ENCODE assay signal across 8 cellular contexts in genomic region chr11:45803981-45804805, GRCh38. TPM values are rescaled to one million over a fixed set of nuclear protein-coding genes. Genes with fewer than 3 reads are reported as not detected.
DNase-seq lines count a peak whose midpoint lies in the region; ATAC-seq and TF ChIP-seq lines count a peak whose summit lies in the region.

No MANE protein-coding gene starts in this region.

- intact Hi-C loops in natural killer cell (cut with micrococcal nuclease), result no loop called here

- H3K36me3 Mint-ChIP-seq in natural killer cell, result no peaks in the 10 kb centered on the region

- DNase-seq in NCI-H1417 (lab: John Stamatoyannopoulos, UW), result peak; percentile 35 to 55 (median 53)
- DNase-seq in NCI-H1417 treated with DMSO at 0.1 percent for 48 hours (lab: John Stamatoyannopoulos, UW), result no peak
- DNase-seq in activated T-helper 9 cell treated with anti-CD3 and anti-CD28 coated beads, Interleukin-2, amount 50 U/mL, for 16 hours (ENCODE audit: low read depth), result peak; percentile 54
- peak; percentile 38 for DNase-seq in fibroblast of pulmonary artery (ENCODE audit: low read depth)
- peak; percentile 55 for DNase-seq in natural killer cell
- DNase-seq in stimulated activated naive CD4-positive, alpha-beta T cell treated with Interleukin-2 at 50 U/mL for 16 hours (lab: John Stamatoyannopoulos, UW), result peak; percentile 42

- no peaks in the 10 kb centered on the region for H3K9me3 Mint-ChIP-seq in natural killer cell

- peak overlapping the region; percentile 90 for H3K4me3 ChIP-seq in fibroblast of pulmonary artery (replicated peaks; ENCODE audit: low read depth, low read length)

- TF ChIP-seq CTCF in fibroblast of pulmonary artery (IDR thresholded peaks at IDR 0.05; ENCODE audit: low read length, missing control alignments) (no peak), natural killer cell (IDR thresholded peaks at IDR 0.05) (no peak)

- peak overlapping the region; percentile 94 for H3K4me3 Mint-ChIP-seq in natural killer cell

- no peaks in the 10 kb centered on the region for H3K27me3 Mint-ChIP-seq in natural killer cell (ENCODE audit: low read depth in 2 of 2)

- peak overlapping the region; percentile 74 to 94 for H3K27ac Mint-ChIP-seq in natural killer cell

- peaks cover 31 to 47% of the 10 kb centered on the region in 2 donors for H3K4me1 Mint-ChIP-seq in natural killer cell

- ATAC-seq in HG03354 (IDR thresholded peaks at IDR 0.05; ENCODE audit: poor library complexity, severe bottlenecking, unreplicated experiment), result peak; percentile 28
- peak; percentile 8 to 31 (median 16) for ATAC-seq in natural killer cell

TF ChIP-seq in PFSK-1, 5 proteins besides CTCF, POLR2A, EP300 and RAD21:
- TF ChIP-seq REST (IDR thresholded peaks at IDR 0.05; ENCODE audit: insufficient read depth in 1 of 2, low read depth in 2 of 2, low read length in 2 of 2) (0 out of 4 replicates have a peak, but pooled peaks of 1 of the 2 experiments have one; percentile 10), POLR2AphosphoS5 (IDR thresholded peaks at IDR 0.05; ENCODE audit: low read depth, low read length) (no peak), TAF1 (IDR thresholded peaks at IDR 0.05; ENCODE audit: borderline replicate concordance, insufficient read depth, low read length) (0 out of 2 replicates have a peak, but pooled peaks have one; percentile 11), FOXP2 (optimal IDR thresholded peaks at IDR 0.05; ENCODE audit: borderline replicate concordance, extremely low read depth, extremely low read length, insufficient read depth) (peak; percentile 85), SIN3A (IDR thresholded peaks at IDR 0.05; ENCODE audit: borderline replicate concordance, insufficient read depth, low read length) (no peak)

RNA-seq across cellular contexts. Expression of gene SLC35C1, which starts 0.8 kb away (rescaled TPM):
- polyA plus RNA-seq in PFSK-1 (2012; ENCODE audit: insufficient read length, low read depth), result 31.9 TPM
- 10 to 100 TPM in 1 of 3 donors, 1 to 10 TPM in 2; 7.1 to 11.9 (median 9.5) TPM for total RNA-seq in natural killer cell

RNA-seq across cellular contexts. Expression of gene CRY2, which starts 43.1 kb away (rescaled TPM):
- 10.9 TPM for polyA plus RNA-seq in PFSK-1 (2012; ENCODE audit: insufficient read length, low read depth)
- 100 to 1,000 TPM; 124 to 214 (median 141) TPM for total RNA-seq in natural killer cell
